Comparison of ENCODE assay signal across 1 cellular context in genomic region chr20:41124451-41125094, GRCh38.
TF ChIP-seq lines count a peak whose summit lies in the region.

No MANE protein-coding gene starts in this region.

TF ChIP-seq in HepG2, 621 proteins besides CTCF, POLR2A, EP300 and RAD21 (continues in another document):
- no peak for TF ChIP-seq SMARCC2 (IDR thresholded peaks at IDR 0.05)
- TF ChIP-seq AKAP8 (CRISPR knock-in tag; IDR thresholded peaks at IDR 0.05): no peak
- no peak for TF ChIP-seq NFKBIZ (CRISPR knock-in tag; IDR thresholded peaks at IDR 0.05)
- no peak for TF ChIP-seq ZEB1 (IDR thresholded peaks at IDR 0.05; ENCODE audit: insufficient replicate concordance, low read depth)
- TF ChIP-seq MXD3 (CRISPR knock-in tag; IDR thresholded peaks at IDR 0.05): no peak
- TF ChIP-seq SIX1 (CRISPR knock-in tag; IDR thresholded peaks at IDR 0.05; ENCODE audit: borderline replicate concordance): no peak
- no peak for TF ChIP-seq MYPOP (CRISPR knock-in tag; IDR thresholded peaks at IDR 0.05)
- no peak for TF ChIP-seq KLF12 (CRISPR knock-in tag; IDR thresholded peaks at IDR 0.05; ENCODE audit: borderline replicate concordance)
- no peak for TF ChIP-seq THAP11 (CRISPR knock-in tag; IDR thresholded peaks at IDR 0.05)
- no peak for TF ChIP-seq ZSCAN25 (CRISPR knock-in tag; IDR thresholded peaks at IDR 0.05)
- no peak for TF ChIP-seq ZNF275 (CRISPR knock-in tag; IDR thresholded peaks at IDR 0.05; ENCODE audit: borderline replicate concordance)
- no peak for TF ChIP-seq ZNF878 (CRISPR knock-in tag; IDR thresholded peaks at IDR 0.05)
- no peak for TF ChIP-seq ZBED4 (CRISPR knock-in tag; IDR thresholded peaks at IDR 0.05; ENCODE audit: borderline replicate concordance)
- no peak for TF ChIP-seq ZC3H13 (CRISPR knock-in tag; IDR thresholded peaks at IDR 0.05)
- TF ChIP-seq ETV5 (CRISPR knock-in tag; IDR thresholded peaks at IDR 0.05; ENCODE audit: borderline replicate concordance): peak; percentile 55; the same call in 1 of the 2 replicates
- TF ChIP-seq RFXANK (CRISPR knock-in tag; IDR thresholded peaks at IDR 0.05): no peak
- no peak for TF ChIP-seq GZF1 (CRISPR knock-in tag; IDR thresholded peaks at IDR 0.05)
- TF ChIP-seq NFYB (CRISPR knock-in tag; IDR thresholded peaks at IDR 0.05): no peak
- TF ChIP-seq ZNF251 (CRISPR knock-in tag; IDR thresholded peaks at IDR 0.05): no peak
- 0 out of 2 replicates have a peak, but pooled peaks have one; percentile 21 for TF ChIP-seq ZFY (CRISPR knock-in tag; IDR thresholded peaks at IDR 0.05)
- no peak for TF ChIP-seq ZNF121 (CRISPR knock-in tag; IDR thresholded peaks at IDR 0.05)
- TF ChIP-seq SIX4 (CRISPR knock-in tag; IDR thresholded peaks at IDR 0.05): no peak
- no peak for TF ChIP-seq ZNF124 (CRISPR knock-in tag; IDR thresholded peaks at IDR 0.05)
- no peak for TF ChIP-seq SRF (IDR thresholded peaks at IDR 0.05; ENCODE audit: low read depth, low read length)
- no peak for TF ChIP-seq FUBP1 (CRISPR knock-in tag; IDR thresholded peaks at IDR 0.05; ENCODE audit: borderline replicate concordance)
- no peak for TF ChIP-seq TGIF2 (CRISPR knock-in tag; IDR thresholded peaks at IDR 0.05)
- no peak for TF ChIP-seq ZBTB25 (CRISPR knock-in tag; IDR thresholded peaks at IDR 0.05)
- TF ChIP-seq CENPX (CRISPR knock-in tag; IDR thresholded peaks at IDR 0.05): no peak
- TF ChIP-seq SOX13 (IDR thresholded peaks at IDR 0.05): no peak
- no peak for TF ChIP-seq SOX13 (CRISPR knock-in tag; conservative IDR thresholded peaks at IDR 0.05 in 1 of 2, IDR thresholded peaks at IDR 0.05 in 1 of 2)
- no peak for TF ChIP-seq SAP130 (CRISPR knock-in tag; IDR thresholded peaks at IDR 0.05; ENCODE audit: low read depth)
- TF ChIP-seq ZNF567 (CRISPR knock-in tag; IDR thresholded peaks at IDR 0.05; ENCODE audit: borderline replicate concordance): no peak
- no peak for TF ChIP-seq IKZF4 (CRISPR knock-in tag; IDR thresholded peaks at IDR 0.05; ENCODE audit: borderline replicate concordance, low read depth, not compliant biosample characterization)
- no peak for TF ChIP-seq CBX1 (IDR thresholded peaks at IDR 0.05; ENCODE audit: low read depth)
- TF ChIP-seq ZNF230 (CRISPR knock-in tag; IDR thresholded peaks at IDR 0.05): peak; percentile 75; the same call in 1 of the 2 replicates
- no peak for TF ChIP-seq ATF1 (CRISPR knock-in tag; IDR thresholded peaks at IDR 0.05)
- TF ChIP-seq ELF4 (CRISPR knock-in tag; IDR thresholded peaks at IDR 0.05; ENCODE audit: borderline replicate concordance): no peak
- TF ChIP-seq SKIL (CRISPR knock-in tag; IDR thresholded peaks at IDR 0.05; ENCODE audit: borderline replicate concordance): no peak
- no peak for TF ChIP-seq ZHX1 (CRISPR knock-in tag; IDR thresholded peaks at IDR 0.05; ENCODE audit: low read depth)
- no peak for TF ChIP-seq RBFOX2 (IDR thresholded peaks at IDR 0.05; ENCODE audit: low read depth, low read length)
- no peak for TF ChIP-seq ZNF598 (CRISPR knock-in tag; IDR thresholded peaks at IDR 0.05; ENCODE audit: borderline replicate concordance)
- TF ChIP-seq ZFX (CRISPR knock-in tag; IDR thresholded peaks at IDR 0.05; ENCODE audit: low read depth): peak; percentile 52
- no peak for TF ChIP-seq E2F5 (CRISPR knock-in tag; conservative IDR thresholded peaks at IDR 0.05)
- 0 out of 2 replicates have a peak, but pooled peaks have one; percentile 19 for TF ChIP-seq FOSL2 (CRISPR knock-in tag; IDR thresholded peaks at IDR 0.05)
- TF ChIP-seq ZNF619 (CRISPR knock-in tag; IDR thresholded peaks at IDR 0.05): no peak
- no peak for TF ChIP-seq HNRNPLL (IDR thresholded peaks at IDR 0.05; ENCODE audit: low read depth, low read length, poor library complexity, severe bottlenecking)
- TF ChIP-seq PHF8 (CRISPR knock-in tag; IDR thresholded peaks at IDR 0.05): no peak
- peak; percentile 24; the same call in 1 of the 2 replicates for TF ChIP-seq TBX2 (CRISPR knock-in tag; IDR thresholded peaks at IDR 0.05; ENCODE audit: borderline replicate concordance)
- TF ChIP-seq ZNF766 (CRISPR knock-in tag; IDR thresholded peaks at IDR 0.05; ENCODE audit: borderline replicate concordance): no peak
- TF ChIP-seq ZNF616 (CRISPR knock-in tag; IDR thresholded peaks at IDR 0.05; ENCODE audit: low read depth): no peak
- no peak for TF ChIP-seq E2F1 (CRISPR knock-in tag; IDR thresholded peaks at IDR 0.05)
- TF ChIP-seq SMAD9 (CRISPR knock-in tag; IDR thresholded peaks at IDR 0.05): no peak
- no peak for TF ChIP-seq ZZZ3 (CRISPR knock-in tag; IDR thresholded peaks at IDR 0.05; ENCODE audit: borderline replicate concordance)
- TF ChIP-seq JDP2 (CRISPR knock-in tag; IDR thresholded peaks at IDR 0.05; ENCODE audit: borderline replicate concordance): no peak
- no peak for TF ChIP-seq MED13 (CRISPR knock-in tag; IDR thresholded peaks at IDR 0.05)
- TF ChIP-seq MBD4 (IDR thresholded peaks at IDR 0.05; ENCODE audit: borderline replicate concordance, low read length): no peak
- TF ChIP-seq DR1 (CRISPR knock-in tag; IDR thresholded peaks at IDR 0.05): no peak
